ENCODE assay signal across 20 cellular contexts in the genomic region with DNA sequence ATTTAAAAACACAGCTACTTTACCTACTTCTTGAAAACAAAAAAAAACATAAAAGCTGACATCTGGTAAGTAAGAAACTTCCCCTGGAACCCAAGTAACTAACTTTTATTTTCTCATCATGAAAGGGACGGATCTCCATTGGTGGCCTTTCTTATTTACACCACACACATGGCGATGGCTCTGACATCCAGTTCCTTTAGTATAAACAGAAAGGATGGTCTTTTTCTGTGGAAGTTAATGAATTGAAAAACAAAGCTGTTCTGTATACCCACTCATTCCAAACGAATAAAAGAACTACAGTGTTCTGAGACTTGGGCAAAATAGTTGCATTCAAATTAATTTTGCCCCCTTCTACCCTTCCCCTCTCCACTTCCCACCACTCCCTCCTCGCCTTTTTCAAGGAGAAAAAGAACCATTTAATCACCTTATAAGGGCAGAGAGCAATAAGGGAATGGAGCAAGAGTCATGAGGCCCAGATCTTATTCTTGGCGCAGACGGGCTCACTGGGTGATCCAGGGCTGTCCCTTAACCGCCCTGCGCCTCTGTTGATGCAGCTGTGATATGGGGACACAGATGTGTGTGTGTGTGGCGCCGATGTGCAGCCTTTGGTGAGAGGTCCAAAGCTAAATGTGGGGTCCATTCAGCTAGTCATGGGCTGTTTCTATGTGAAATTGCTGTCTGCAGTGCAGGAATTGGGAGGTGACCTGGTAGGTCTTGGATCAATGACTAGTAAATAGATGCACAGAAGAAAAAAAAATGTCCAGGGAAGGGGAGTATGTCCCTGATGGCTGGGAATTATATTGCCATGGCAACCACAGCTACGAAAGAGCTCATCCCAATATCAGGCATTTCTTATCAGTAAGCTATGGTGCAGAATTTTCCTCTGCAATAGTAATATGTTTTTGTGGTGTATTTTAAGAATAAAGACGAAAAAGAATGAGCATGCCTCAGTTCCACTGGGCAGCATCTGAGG.
"Had no signal": no experiment of that assay in that cellular context is flagged by ENCODE, and none has a peak within 500 bp of the region (broad histone marks: within the 10 kb centered on the region; RNA-seq: fewer than 3 reads in every experiment).

No MANE protein-coding gene starts in this region.

- H3K27ac ChIP-seq: coronary artery, epithelial cell of prostate, neural progenitor cell, prostate gland, right atrium auricular region, tibial artery, vagina had no signal

- H3K36me3 Mint-ChIP-seq: neural progenitor cell had no signal

- H3K27me3 ChIP-seq: neural progenitor cell, right atrium auricular region, vagina had no signal

- H3K4me3 ChIP-seq: coronary artery, heart right ventricle, mucosa of descending colon, neural progenitor cell, prostate gland, right atrium auricular region, tibial artery, vagina had no signal

- ATAC-seq: heart right ventricle; naive thymus-derived CD4-positive, alpha-beta T cell; T-helper 17 cell had no signal

- H3K9me3 ChIP-seq: mucosa of descending colon, prostate gland, right atrium auricular region, tibial artery, vagina had no signal

- H3K4me1 Mint-ChIP-seq: activated CD4-positive, alpha-beta memory T cell treated with anti-CD3 and anti-CD28 coated beads, Interleukin-2, amount 10 ng/mL, durations not matched to agents 7 days and 5 days; activated naive CD4-positive, alpha-beta T cell treated with anti-CD3 and anti-CD28 coated beads, Interleukin-2, amount 10 ng/mL, durations not matched to agents 7 days and 5 days had no signal

- H2AFZ ChIP-seq: neural progenitor cell had no signal

- H3K27ac Mint-ChIP-seq: activated CD4-positive, alpha-beta memory T cell treated with anti-CD3 and anti-CD28 coated beads, Interleukin-2, amount 10 ng/mL, durations not matched to agents 7 days and 5 days; activated CD4-positive, alpha-beta T cell treated with anti-CD3 and anti-CD28 coated beads, Interleukin-2, amount 10 ng/mL, durations not matched to agents 24 days and 14 days; activated naive CD4-positive, alpha-beta T cell treated with anti-CD3 and anti-CD28 coated beads, Interleukin-2, amount 10 ng/mL, durations not matched to agents 7 days and 5 days; activated T-cell treated with anti-CD3 and anti-CD28 coated beads, Interleukin-2, amount 50 U/mL, for 72 hours; naive thymus-derived CD4-positive, alpha-beta T cell; neural progenitor cell; T-helper 17 cell had no signal

- H3K4me3 Mint-ChIP-seq: activated CD4-positive, alpha-beta memory T cell treated with anti-CD3 and anti-CD28 coated beads, Interleukin-2, amount 10 ng/mL, durations not matched to agents 7 days and 5 days; activated CD4-positive, alpha-beta T cell treated with anti-CD3 and anti-CD28 coated beads, Interleukin-2, amount 10 ng/mL, durations not matched to agents 24 days and 14 days; activated naive CD4-positive, alpha-beta T cell treated with anti-CD3 and anti-CD28 coated beads, Interleukin-2, amount 10 ng/mL, durations not matched to agents 7 days and 5 days; activated T-cell treated with anti-CD3 and anti-CD28 coated beads, Interleukin-2, amount 50 U/mL, for 72 hours; neural progenitor cell; T-helper 17 cell had no signal

- H3K9ac ChIP-seq: neural progenitor cell had no signal

- H3K4me1 ChIP-seq: prostate gland, right atrium auricular region, tibial artery, vagina had no signal

- H3K4me2 ChIP-seq: neural progenitor cell had no signal

- H3K36me3 ChIP-seq: heart right ventricle, neural progenitor cell, prostate gland, right atrium auricular region, tibial artery, vagina had no signal

- DNase-seq: activated CD4-positive, alpha-beta memory T cell treated with anti-CD3 and anti-CD28 coated beads, Interleukin-2, amount 10 ng/mL, durations not matched to agents 7 days and 5 days; activated CD4-positive, alpha-beta T cell treated with anti-CD3 and anti-CD28 coated beads, Interleukin-2, amount 10 ng/mL, durations not matched to agents 24 days and 14 days; activated effector memory CD4-positive, alpha-beta T cell treated with Interleukin-2 at 50 U/mL for 16 hours; activated naive CD4-positive, alpha-beta T cell treated with anti-CD3 and anti-CD28 coated beads, Interleukin-2, amount 10 ng/mL, durations not matched to agents 7 days and 5 days; activated T-cell treated with anti-CD3 and anti-CD28 coated beads, Interleukin-2, amount 50 U/mL, for 72 hours; amygdala; heart right ventricle; left colon; mucosa of descending colon; stimulated activated CD4-positive, alpha-beta T cell treated with anti-CD3 and anti-CD28 coated beads, Interleukin-4, amount 100 ng/mL, for 24 hours; stimulated activated naive CD4-positive, alpha-beta T cell treated with Interleukin-2 at 50 U/mL for 16 hours; T-helper 17 cell; tibial artery had no signal

- H3K9me3 Mint-ChIP-seq: activated T-cell treated with anti-CD3 and anti-CD28 coated beads, Interleukin-2, amount 50 U/mL, for 72 hours had no signal
